14 cellular contexts compared by ENCODE assay signal in the genomic region with DNA sequence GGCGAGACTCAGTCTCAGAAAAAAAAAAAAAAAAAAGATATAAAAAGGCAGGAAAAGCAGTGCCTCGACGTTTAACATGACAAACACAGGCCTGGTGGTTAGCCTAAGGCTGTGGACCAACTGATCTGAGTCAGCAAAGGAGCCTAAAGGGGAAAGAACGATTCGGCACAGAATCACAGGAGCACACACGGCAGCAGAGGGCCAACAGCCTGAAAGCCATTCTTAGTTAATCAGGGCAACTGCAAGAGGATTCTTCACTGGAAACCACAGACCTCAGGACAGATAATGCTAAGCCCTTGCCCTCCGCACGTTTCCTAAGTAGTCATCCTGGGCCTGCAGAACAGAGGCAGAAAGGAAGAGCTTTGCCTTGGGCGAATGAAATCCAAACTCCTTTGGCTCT. TPM values are rescaled to one million over a fixed set of nuclear protein-coding genes. Genes with fewer than 3 reads are reported as not detected.
DNase-seq lines count a peak whose midpoint lies in the region; ATAC-seq and TF ChIP-seq lines count a peak whose summit lies in the region.
"Had no signal": no experiment of that assay in that cellular context is flagged by ENCODE, and none has a peak within 500 bp of the region (broad histone marks: within the 10 kb centered on the region; RNA-seq: fewer than 3 reads in every experiment).

No MANE protein-coding gene starts in this region.

- peaks cover 0 to 18% of the 10 kb centered on the region in 2 donors for H3K36me3 ChIP-seq in gastrocnemius medialis

- intact Hi-C loops in gastrocnemius medialis (cut with DNase I; ENCODE audit: low total_unique reads), result no loop called here

- no peak overlapping the region for H4K91ac ChIP-seq in H9 (ENCODE audit: insufficient read length, low read depth, low read length)

- no peak overlapping the region for H2BK15ac ChIP-seq in H9 (ENCODE audit: low read depth, low read length)

- no peak overlapping the region for H3K23ac ChIP-seq in H9 (ENCODE audit: insufficient read length, low read depth, low read length)

- H2BK5ac ChIP-seq in H9 (ENCODE audit: insufficient read length, low read length), result no peak overlapping the region

- H3K18ac ChIP-seq in H9 (ENCODE audit: insufficient read length, low read depth, low read length), result no peak overlapping the region

- TF ChIP-seq CTCF in H9 (conservative IDR thresholded peaks at IDR 0.05), result no peak; the same call in 2 of the 3 replicates
- TF ChIP-seq CTCF in WTC11 (IDR thresholded peaks at IDR 0.05), result no peak
- no peak for TF ChIP-seq CTCF in fibroblast of the aortic adventitia (IDR thresholded peaks at IDR 0.05; ENCODE audit: insufficient read depth, low read length)
- TF ChIP-seq CTCF in gastrocnemius medialis (IDR thresholded peaks at IDR 0.05 in 4 of 5, conservative IDR thresholded peaks at IDR 0.05 in 1 of 5), result no peak
- no peak for TF ChIP-seq CTCF in GM13977 (IDR thresholded peaks at IDR 0.05; ENCODE audit: extremely low read depth, insufficient read depth, missing control alignments)

- in situ Hi-C loops in gastrocnemius medialis (cut with MboI; ENCODE audit: low sequenced_read_pairs in 4 of 4) (no loop called here), GM13977 (cut with MboI; ENCODE audit: low pct_unique_long_range_greater_than_20kb, low sequenced_read_pairs, unreplicated experiment) (no loop called here)

- H2BK120ac ChIP-seq in H9 (ENCODE audit: low read depth, low read length, poor library complexity, severe bottlenecking), result no peak overlapping the region

- H3K14ac ChIP-seq in H9 (ENCODE audit: insufficient read depth, low read length), result no peak overlapping the region

- POLR2A ChIA-PET in WTC11 (lab: Charles Lee), result interaction anchor here (0.6 to 1.4 kb wide), 3 partner anchors 59 to 156 kb away, joined by 3 to 4 read pairs (median 4); partner anchors contain the start of gene USP22

- no peak for TF ChIP-seq POLR2A in gastrocnemius medialis (IDR thresholded peaks at IDR 0.05)

- H3K27ac ChIP-seq in H9 (ENCODE audit: insufficient read length, low read depth, low read length) (peak overlapping the region; percentile 8), gastrocnemius medialis (peak overlapping the region; percentile 80 to 98 (median 91))

- H3K4me3 Mint-ChIP-seq in H9, result peak overlapping the region; percentile 26 to 62; a peak in 4 of 5 replicates
- H3K4me3 Mint-ChIP-seq in WTC11, result peak overlapping the region; percentile 59

- H3T11ph ChIP-seq in H9 (ENCODE audit: low read length), result no peak overlapping the region

- no peak overlapping the region for H3K4ac ChIP-seq in H9 (ENCODE audit: low read depth, low read length)

- H3K36me3 Mint-ChIP-seq in H9 (ENCODE audit: insufficient read depth in 1 of 3, low read depth in 3 of 3) (peaks cover 21 to 34% (median 26%) of the 10 kb centered on the region in 3 experiments), WTC11 (peaks cover 25% of the 10 kb centered on the region)

- no peak overlapping the region for H2BK20ac ChIP-seq in H9 (ENCODE audit: low read depth, low read length, poor library complexity, severe bottlenecking)

- H3K9me3 ChIP-seq in H9 (ENCODE audit: control insufficient read depth, low read depth, low read length), result no peaks in the 10 kb centered on the region
- H3K9me3 ChIP-seq in gastrocnemius medialis, result no peaks in the 10 kb centered on the region

- no peak overlapping the region for H2AK5ac ChIP-seq in H9 (ENCODE audit: insufficient read length, low read length)

- H3K9me3 Mint-ChIP-seq in H9 (no peaks in the 10 kb centered on the region), WTC11 (no peaks in the 10 kb centered on the region)
- H3K9me3 Mint-ChIP-seq: naive B cell had no signal

- peaks cover 7% of the 10 kb centered on the region for H3K79me1 ChIP-seq in H9 (ENCODE audit: insufficient read depth, low read depth, low read length, poor library complexity, severe bottlenecking)

- no peaks in the 10 kb centered on the region for H4K20me1 ChIP-seq in H9 (ENCODE audit: control insufficient read depth, insufficient read depth, insufficient read length)

- no peaks in the 10 kb centered on the region for H3K23me2 ChIP-seq in H9 (ENCODE audit: insufficient read length, low read depth, low read length, poor library complexity, severe bottlenecking)

- peaks cover 32 to 40% of the 10 kb centered on the region in 2 experiments for H3K4me1 Mint-ChIP-seq in H9
- peaks cover 51% of the 10 kb centered on the region for H3K4me1 Mint-ChIP-seq in WTC11

- no peak overlapping the region for H2AFZ ChIP-seq in H9 (ENCODE audit: low read length)

- peak; percentile 79 for ATAC-seq in WTC11
- ATAC-seq in gastrocnemius medialis, result peak; percentile 50 to 55
- ATAC-seq in HG03280 (IDR thresholded peaks at IDR 0.05; ENCODE audit: unreplicated experiment), result no peak
- ATAC-seq in HG03469 (IDR thresholded peaks at IDR 0.05; ENCODE audit: unreplicated experiment), result no peak

- H3K79me2 ChIP-seq in H9 (ENCODE audit: insufficient read depth, low read length), result peaks cover 18% of the 10 kb centered on the region; the same call in 1 of the 2 replicates

- H4K8ac ChIP-seq in H9 (replicated peaks; ENCODE audit: insufficient read length, low read depth, low read length), result no peak overlapping the region

- no peaks in the 10 kb centered on the region for H3K27me3 Mint-ChIP-seq in H9 (ENCODE audit: low read depth)
- H3K27me3 Mint-ChIP-seq in WTC11 (ENCODE audit: low read depth), result no peaks in the 10 kb centered on the region
- H3K27me3 Mint-ChIP-seq: naive B cell had no signal

- H3K27me3 ChIP-seq in H9 (ENCODE audit: insufficient read depth, low read length) (no peaks in the 10 kb centered on the region), gastrocnemius medialis (no peaks in the 10 kb centered on the region)

- no peak overlapping the region for H4K5ac ChIP-seq in H9 (ENCODE audit: insufficient read length, low read depth, low read length)

- CTCF ChIA-PET in WTC11 (lab: Charles Lee), result interaction anchor here (0.7 to 2.4 kb wide), 5 partner anchors 9 to 312 kb away, joined by 3 to 9 read pairs (median 5); partner anchors contain the start of gene TMEM11

- no peak overlapping the region for H3K56ac ChIP-seq in H9 (ENCODE audit: insufficient read length, low read depth, low read length)

- no CpG with 5 or more reads among the region's 9 CpGs for WGBS in H9 (ENCODE audit: extremely low coverage, insufficient read length, low lambda C conversion rate)

- no peak overlapping the region for H3K9ac ChIP-seq in H9 (ENCODE audit: extremely low read depth, insufficient read length, low read length)

- no peak overlapping the region for H3K4me2 ChIP-seq in H9 (ENCODE audit: insufficient read depth, insufficient read length, low read length)

- H3K4me3 ChIP-seq in fibroblast of the aortic adventitia (ENCODE audit: low read depth, low read length) (no peak overlapping the region), gastrocnemius medialis (peak overlapping the region in 1 of 4 donors; percentile 8)

- H3K27ac Mint-ChIP-seq in H9 (peak overlapping the region; percentile 95 to 97 (median 96)), WTC11 (peak overlapping the region; percentile 97)

- no peak overlapping the region for H2BK12ac ChIP-seq in H9 (ENCODE audit: insufficient read length, low read depth, low read length)

- H3K4me1 ChIP-seq in H9 (ENCODE audit: insufficient read depth, low read length) (peaks cover 13% of the 10 kb centered on the region; the same call in 1 of the 2 replicates), gastrocnemius medialis (peaks cover 74 to 78% of the 10 kb centered on the region in 2 donors)

- DNase-seq in H9 (peak; percentile 84), WTC11 (ENCODE audit: low spot score) (peak; percentile 34), fibroblast of the aortic adventitia (ENCODE audit: low read depth) (peak; percentile 79), gastrocnemius medialis (peak in 1 of 2 donors; percentile 50), GM13977 (ENCODE audit: low spot score) (no peak), NCI-H2081 treated with DMSO at 0.1 percent for 48 hours (lab: John Stamatoyannopoulos, UW) (no peak)
- DNase-seq: activated CD4-positive, alpha-beta T cell treated with anti-CD3 and anti-CD28 coated beads for 1 hour; activated effector memory CD4-positive, alpha-beta T cell treated with Interleukin-2 at 50 U/mL for 16 hours; hippocampal formation; naive B cell; NCI-H524 treated with DMSO at 0.1 percent for 48 hours; small intestine had no signal

TF ChIP-seq in WTC11, 78 proteins besides CTCF, POLR2A, EP300 and RAD21 (continues in another document):
- TF ChIP-seq, protein P1, sequence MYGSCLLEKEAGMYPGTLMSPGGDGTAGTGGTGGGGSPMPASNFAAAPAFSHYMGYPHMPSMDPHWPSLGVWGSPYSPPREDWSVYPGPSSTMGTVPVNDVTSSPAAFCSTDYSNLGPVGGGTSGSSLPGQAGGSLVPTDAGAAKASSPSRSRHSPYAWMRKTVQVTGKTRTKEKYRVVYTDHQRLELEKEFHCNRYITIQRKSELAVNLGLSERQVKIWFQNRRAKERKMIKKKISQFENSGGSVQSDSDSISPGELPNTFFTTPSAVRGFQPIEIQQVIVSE (CRISPR knock-in tag; IDR thresholded peaks at IDR 0.05; ENCODE audit: borderline replicate concordance), result no peak
- no peak for TF ChIP-seq ERG (CRISPR knock-in tag; IDR thresholded peaks at IDR 0.05)

RNA-seq across cellular contexts. Expression of gene TMEM11, which starts 14.7 kb away (rescaled TPM):
- total RNA-seq in H9 (2021), result 32.5 and 34.3 TPM in 2 replicates
- total RNA-seq in WTC11 (2021), result 32.9 to 37.0 TPM (median 33.9 TPM) in 3 replicates
- 5.0 and 17.5 TPM in 2 replicates for total RNA-seq in fibroblast of the aortic adventitia (ENCODE audit: low replicate concordance)
- 100 to 1,000 TPM in 2 of 4 donors, 10 to 100 TPM in 2; 70.6 to 131 (median 90.9) TPM for total RNA-seq in gastrocnemius medialis

RNA-seq across cellular contexts. Expression of gene NATD1, which starts 53.9 kb away (rescaled TPM):
- total RNA-seq in H9 (2021) (7.3 and 7.5 TPM in 2 replicates), WTC11 (2021) (10.1 to 11.2 TPM (median 11.1 TPM) in 3 replicates), fibroblast of the aortic adventitia (ENCODE audit: low replicate concordance) (3.1 and 4.4 TPM in 2 replicates), gastrocnemius medialis (10 to 100 TPM; 10.1 to 21.2 (median 15.5) TPM)

Comparison
In these comparisons a context has a peak if more than half of its experiments do, and no peak if none do; other contexts are left out.
1. DNase-seq: peak in H9 (single experiment), WTC11 (single experiment) and fibroblast of the aortic adventitia (single experiment); none in GM13977 (single experiment) and NCI-H2081 treated with DMSO at 0.1 percent for 48 hours (single experiment).
2. ATAC-seq: peak in WTC11 (single experiment) and gastrocnemius medialis (2 of 2); none in HG03280 (single experiment) and HG03469 (single experiment).